Comparison of ENCODE assay signal across 23 cellular contexts in genomic region chr11:11441091-11441490, GRCh38.
"Had no signal": no experiment of that assay in that cellular context is flagged by ENCODE, and none has a peak within 500 bp of the region (broad histone marks: within the 10 kb centered on the region; RNA-seq: fewer than 3 reads in every experiment).

No MANE protein-coding gene starts in this region.

- DNase-seq: natural killer cell; occipital lobe; ovary; right cardiac atrium; right lobe of liver; sigmoid colon; small intestine; stimulated activated CD4-positive, alpha-beta T cell treated with anti-CD3 and anti-CD28 coated beads, Interleukin-15, amount 100 ng/mL, for 24 hours; stimulated activated CD4-positive, alpha-beta T cell treated with anti-CD3 and anti-CD28 coated beads, Interleukin-2, amount 100 ng/mL, for 24 hours; stimulated activated CD4-positive, alpha-beta T cell treated with anti-CD3 and anti-CD28 coated beads, Interleukin-2, amount 100 ng/mL, for 48 hours; stimulated activated CD4-positive, alpha-beta T cell treated with anti-CD3 and anti-CD28 coated beads, Interleukin-4, amount 100 ng/mL, for 24 hours; stimulated activated naive B cell treated with anti-CD40 and anti-IgM and Interleukin-4, amounts not matched to agents 10 μg/mL and 1 μg/mL and 100 μg/mL, for 72 hours; stimulated activated naive CD4-positive, alpha-beta T cell treated with Interleukin-2 at 50 U/mL for 16 hours; stomach; thyroid gland; upper lobe of left lung had no signal

- H3K27me3 ChIP-seq: neural progenitor cell, ovary, right lobe of liver, sigmoid colon, stomach, thyroid gland, tibial nerve, upper lobe of left lung, vagina had no signal

- H3K9ac ChIP-seq: neural progenitor cell had no signal

- FAIRE-seq: small intestine, urothelium cell line had no signal

- H3K4me3 ChIP-seq: neural progenitor cell, ovary, prostate gland, right lobe of liver, sigmoid colon, stomach, thoracic aorta, thyroid gland, tibial nerve, upper lobe of left lung, vagina had no signal

- H3K27ac ChIP-seq: neural progenitor cell, ovary, prostate gland, right lobe of liver, sigmoid colon, stomach, thoracic aorta, thyroid gland, tibial nerve, upper lobe of left lung, vagina had no signal

- H3K4me1 ChIP-seq: prostate gland had no signal

- H3K4me2 ChIP-seq: neural progenitor cell had no signal

- H3K9me3 ChIP-seq: ovary, prostate gland, right lobe of liver, sigmoid colon, stomach, thoracic aorta, thyroid gland, tibial nerve, upper lobe of left lung, vagina had no signal

- ATAC-seq: natural killer cell; right cardiac atrium; stimulated activated effector memory CD8-positive, alpha-beta T cell treated with anti-CD3 and anti-CD28 coated beads, Interleukin-12 subunit alpha, Interleukin-12 subunit beta, amount 100 ng/mL, for 72 hours; stimulated activated naive B cell treated with anti-CD40 and anti-IgM and Interleukin-4, amounts not matched to agents 10 μg/mL and 1 μg/mL and 100 μg/mL, for 72 hours had no signal

- H3K36me3 ChIP-seq: neural progenitor cell, ovary, prostate gland, right lobe of liver, sigmoid colon, stomach, thoracic aorta, thyroid gland, tibial nerve, upper lobe of left lung, vagina had no signal
